Comparison of ENCODE assay signal across 10 cellular contexts in the genomic region with DNA sequence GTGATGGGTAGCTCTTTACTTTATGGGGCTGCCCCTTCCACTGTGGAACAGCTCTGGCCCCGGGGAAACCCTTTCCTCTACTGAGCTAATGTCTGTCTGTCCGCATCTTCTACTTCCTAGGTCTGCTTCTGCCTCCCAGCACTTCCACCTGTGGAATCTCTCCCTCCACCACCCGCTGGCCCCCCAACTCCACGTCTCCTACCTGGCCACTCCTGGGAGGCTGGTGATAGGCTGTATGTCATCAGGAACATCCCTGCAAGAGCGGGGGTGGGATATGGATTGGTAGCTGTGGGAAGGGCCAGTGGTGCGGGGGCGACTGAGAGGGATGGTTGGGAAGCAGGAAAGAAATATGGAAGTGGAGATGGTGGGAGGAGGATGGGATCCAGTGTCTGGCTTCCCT. TPM values are rescaled to one million over a fixed set of nuclear protein-coding genes. Genes with fewer than 3 reads are reported as not detected.
"Had no signal": no experiment of that assay in that cellular context is flagged by ENCODE, and none has a peak within 500 bp of the region (broad histone marks: within the 10 kb centered on the region; RNA-seq: fewer than 3 reads in every experiment).

No MANE protein-coding gene starts in this region.

- H3K4me3 Mint-ChIP-seq: H9, HFFc6 had no signal

- H3K4me1 Mint-ChIP-seq: H9 had no signal

- DNase-seq: GM23248, GOT3, H9, HCEC 1CT, HFFc6, IMR-90, KG1 had no signal

- H3K27ac Mint-ChIP-seq: H9, HFFc6 had no signal

- H3K27ac ChIP-seq: GM23248 had no signal

- H2AFZ ChIP-seq: GM23248 had no signal

- ATAC-seq: K562 had no signal

- H3K9ac ChIP-seq: GM23248 had no signal

- H3K9me3 Mint-ChIP-seq: H9, HFFc6 had no signal

- H3K4me3 ChIP-seq: GM23248, K562 had no signal

- FAIRE-seq: HTR-8/SVneo, K562 had no signal

RNA-seq across cellular contexts. Expression of a gene that starts 42.6 kb away (rescaled TPM):
- total RNA-seq: GM23248, H4, HFFc6, IMR-90 had no signal
